20 cellular contexts compared by ENCODE assay signal in genomic region chr3:114860526-114860925, GRCh38.
DNase-seq lines count a peak whose midpoint lies in the region; ATAC-seq and TF ChIP-seq lines count a peak whose summit lies in the region.
"Had no signal": no experiment of that assay in that cellular context is flagged by ENCODE, and none has a peak within 500 bp of the region (broad histone marks: within the 10 kb centered on the region; RNA-seq: fewer than 3 reads in every experiment).

No MANE protein-coding gene starts in this region.

- CTCF ChIA-PET in activated CD8-positive, alpha-beta T cell treated with anti-CD3 and anti-CD28 coated beads, Interleukin-2, amount 10 ng/mL, durations not matched to agents 7 days and 5 days (lab: Charles Lee) = no interaction called here

- H3K9ac ChIP-seq in MM.1S (ENCODE audit: low read length) (no peak overlapping the region), neural progenitor cell (no peak overlapping the region), endodermal cell (ENCODE audit: extremely low read depth, low read length, poor library complexity, severe bottlenecking) (no peak overlapping the region)

- peaks cover 1% of the 10 kb centered on the region for H3K9me3 Mint-ChIP-seq in activated naive CD8-positive, alpha-beta T cell treated with anti-CD3 and anti-CD28 coated beads, Interleukin-2, amount 10 ng/mL, durations not matched to agents 7 days and 5 days
- no peaks in the 10 kb centered on the region for H3K9me3 Mint-ChIP-seq in activated naive CD8-positive, alpha-beta T cell treated with anti-CD3 and anti-CD28 coated beads, Interleukin-2, amount 50 U/mL, for 24 hours
- no peaks in the 10 kb centered on the region for H3K9me3 Mint-ChIP-seq in activated CD8-positive, alpha-beta T cell treated with anti-CD3 and anti-CD28 coated beads, Interleukin-2, amount 10 ng/mL, durations not matched to agents 7 days and 5 days (ENCODE audit: insufficient read depth)
- H3K9me3 Mint-ChIP-seq in neural progenitor cell (no peaks in the 10 kb centered on the region), endodermal cell (no peaks in the 10 kb centered on the region)

- H3K4me1 ChIP-seq in MM.1S (ENCODE audit: low read length) (peaks cover 18% of the 10 kb centered on the region; the same call in 1 of the 2 replicates), neural progenitor cell (peaks cover 18% of the 10 kb centered on the region), endodermal cell (ENCODE audit: control insufficient read depth, insufficient read depth, low read length) (no peaks in the 10 kb centered on the region)

- H3K27me3 ChIP-seq in MM.1S (replicated peaks; ENCODE audit: insufficient read depth, low read length) = no peaks in the 10 kb centered on the region
- no peaks in the 10 kb centered on the region for H3K27me3 ChIP-seq in neural progenitor cell
- no peaks in the 10 kb centered on the region for H3K27me3 ChIP-seq in endodermal cell (ENCODE audit: control insufficient read depth, insufficient read depth, low read length, poor library complexity, severe bottlenecking)

- no peaks in the 10 kb centered on the region for H3K27me3 Mint-ChIP-seq in activated naive CD8-positive, alpha-beta T cell treated with anti-CD3 and anti-CD28 coated beads, Interleukin-2, amount 10 ng/mL, durations not matched to agents 7 days and 5 days
- H3K27me3 Mint-ChIP-seq in activated naive CD8-positive, alpha-beta T cell treated with anti-CD3 and anti-CD28 coated beads, Interleukin-2, amount 50 U/mL, for 24 hours = no peaks in the 10 kb centered on the region
- H3K27me3 Mint-ChIP-seq in activated CD8-positive, alpha-beta T cell treated with anti-CD3 and anti-CD28 coated beads, Interleukin-2, amount 10 ng/mL, durations not matched to agents 7 days and 5 days (ENCODE audit: low read depth) = no peaks in the 10 kb centered on the region
- no peaks in the 10 kb centered on the region for H3K27me3 Mint-ChIP-seq in neural progenitor cell (ENCODE audit: insufficient read depth, low read depth)
- H3K27me3 Mint-ChIP-seq in endodermal cell (ENCODE audit: insufficient read depth) = no peaks in the 10 kb centered on the region
- H3K27me3 Mint-ChIP-seq: B cell had no signal

- H3K9me2 ChIP-seq in MM.1S (replicated peaks; ENCODE audit: insufficient read depth, low read length) = no peaks in the 10 kb centered on the region

- H3K27ac Mint-ChIP-seq in activated naive CD8-positive, alpha-beta T cell treated with anti-CD3 and anti-CD28 coated beads, Interleukin-2, amount 10 ng/mL, durations not matched to agents 7 days and 5 days = no peak overlapping the region
- no peak overlapping the region for H3K27ac Mint-ChIP-seq in activated naive CD8-positive, alpha-beta T cell treated with anti-CD3 and anti-CD28 coated beads, Interleukin-2, amount 50 U/mL, for 24 hours
- H3K27ac Mint-ChIP-seq in activated CD8-positive, alpha-beta T cell treated with anti-CD3 and anti-CD28 coated beads, Interleukin-2, amount 10 ng/mL, durations not matched to agents 7 days and 5 days = no peak overlapping the region
- H3K27ac Mint-ChIP-seq in neural progenitor cell (no peak overlapping the region), endodermal cell (no peak overlapping the region)
- H3K27ac Mint-ChIP-seq: B cell, CD14-positive monocyte had no signal

- WGBS in endodermal cell (ENCODE audit: insufficient coverage in 1 of 2, insufficient read length in 1 of 2), 2 experiments = 100% methylated on average over 2 of the region's 2 CpGs; no CpG with 5 or more reads in 1 of the 2 experiments

- ATAC-seq in activated naive CD8-positive, alpha-beta T cell treated with anti-CD3 and anti-CD28 coated beads, Interleukin-2, amount 10 ng/mL, durations not matched to agents 7 days and 5 days (ENCODE audit: low read depth) = peak; percentile 33
- no peak for ATAC-seq in activated naive CD8-positive, alpha-beta T cell treated with anti-CD3 and anti-CD28 coated beads, Interleukin-2, amount 50 U/mL, for 24 hours
- peak; percentile 49 for ATAC-seq in activated CD8-positive, alpha-beta T cell treated with anti-CD3 and anti-CD28 coated beads, Interleukin-2, amount 10 ng/mL, durations not matched to agents 7 days and 5 days
- ATAC-seq: A549, PC-3 had no signal

- H3K27ac ChIP-seq in MM.1S (ENCODE audit: low read length) (no peak overlapping the region), neural progenitor cell (no peak overlapping the region), endodermal cell (ENCODE audit: low read depth, low read length) (no peak overlapping the region)
- H3K27ac ChIP-seq: A549, HL-60 had no signal

- H3K4me3 ChIP-seq in MM.1S (ENCODE audit: low read length) = no peak overlapping the region
- no peak overlapping the region for H3K4me3 ChIP-seq in neural progenitor cell
- no peak overlapping the region for H3K4me3 ChIP-seq in endodermal cell (ENCODE audit: low read length)
- H3K4me3 ChIP-seq: A549 had no signal

- TF ChIP-seq CTCF in MM.1S (IDR thresholded peaks at IDR 0.05; ENCODE audit: low read length) (peak; percentile 20; the same call in 1 of the 2 replicates), neural progenitor cell (IDR thresholded peaks at IDR 0.05) (no peak), endodermal cell (conservative IDR thresholded peaks at IDR 0.05) (no peak)

- H3K4me2 ChIP-seq in MM.1S (ENCODE audit: low read depth, low read length) (peak overlapping the region; percentile 6), neural progenitor cell (peak overlapping the region; percentile 2)
- H3K4me2 ChIP-seq: A549 had no signal

- no peaks in the 10 kb centered on the region for H4K20me1 ChIP-seq in MM.1S (ENCODE audit: insufficient read depth, low read length)
- H4K20me1 ChIP-seq in neural progenitor cell (ENCODE audit: low read depth) = no peaks in the 10 kb centered on the region

- no peak overlapping the region for H2AFZ ChIP-seq in MM.1S (ENCODE audit: low read length)
- H2AFZ ChIP-seq in neural progenitor cell (replicated peaks) = no peak overlapping the region

- H3K4me3 Mint-ChIP-seq in activated naive CD8-positive, alpha-beta T cell treated with anti-CD3 and anti-CD28 coated beads, Interleukin-2, amount 10 ng/mL, durations not matched to agents 7 days and 5 days = no peak overlapping the region
- H3K4me3 Mint-ChIP-seq in activated naive CD8-positive, alpha-beta T cell treated with anti-CD3 and anti-CD28 coated beads, Interleukin-2, amount 50 U/mL, for 24 hours = no peak overlapping the region
- no peak overlapping the region for H3K4me3 Mint-ChIP-seq in activated CD8-positive, alpha-beta T cell treated with anti-CD3 and anti-CD28 coated beads, Interleukin-2, amount 10 ng/mL, durations not matched to agents 7 days and 5 days
- H3K4me3 Mint-ChIP-seq in neural progenitor cell (no peak overlapping the region), endodermal cell (no peak overlapping the region)
- H3K4me3 Mint-ChIP-seq: B cell, CD14-positive monocyte had no signal

- H3K36me3 ChIP-seq in MM.1S (replicated peaks; ENCODE audit: insufficient read depth, low read length) (no peaks in the 10 kb centered on the region), neural progenitor cell (no peaks in the 10 kb centered on the region), endodermal cell (ENCODE audit: control insufficient read depth, insufficient read depth, low read length) (no peaks in the 10 kb centered on the region)

- H3K36me3 Mint-ChIP-seq in activated naive CD8-positive, alpha-beta T cell treated with anti-CD3 and anti-CD28 coated beads, Interleukin-2, amount 10 ng/mL, durations not matched to agents 7 days and 5 days = peaks cover 2% of the 10 kb centered on the region
- H3K36me3 Mint-ChIP-seq in activated naive CD8-positive, alpha-beta T cell treated with anti-CD3 and anti-CD28 coated beads, Interleukin-2, amount 50 U/mL, for 24 hours (ENCODE audit: low read depth) = no peaks in the 10 kb centered on the region
- H3K36me3 Mint-ChIP-seq in activated CD8-positive, alpha-beta T cell treated with anti-CD3 and anti-CD28 coated beads, Interleukin-2, amount 10 ng/mL, durations not matched to agents 7 days and 5 days (ENCODE audit: low read depth) = no peaks in the 10 kb centered on the region
- H3K36me3 Mint-ChIP-seq in neural progenitor cell (no peaks in the 10 kb centered on the region), endodermal cell (ENCODE audit: low read depth) (no peaks in the 10 kb centered on the region)
- H3K36me3 Mint-ChIP-seq: CD14-positive monocyte had no signal

- peaks cover 24% of the 10 kb centered on the region for H3K4me1 Mint-ChIP-seq in activated naive CD8-positive, alpha-beta T cell treated with anti-CD3 and anti-CD28 coated beads, Interleukin-2, amount 10 ng/mL, durations not matched to agents 7 days and 5 days
- peaks cover 46% of the 10 kb centered on the region for H3K4me1 Mint-ChIP-seq in activated naive CD8-positive, alpha-beta T cell treated with anti-CD3 and anti-CD28 coated beads, Interleukin-2, amount 50 U/mL, for 24 hours
- peaks cover 29% of the 10 kb centered on the region for H3K4me1 Mint-ChIP-seq in activated CD8-positive, alpha-beta T cell treated with anti-CD3 and anti-CD28 coated beads, Interleukin-2, amount 10 ng/mL, durations not matched to agents 7 days and 5 days (ENCODE audit: low read depth)
- peaks cover 12% of the 10 kb centered on the region for H3K4me1 Mint-ChIP-seq in neural progenitor cell
- H3K4me1 Mint-ChIP-seq in endodermal cell = no peaks in the 10 kb centered on the region

- no peaks in the 10 kb centered on the region for H3K9me3 ChIP-seq in MM.1S (replicated peaks; ENCODE audit: insufficient read depth, low read length)
- no peaks in the 10 kb centered on the region for H3K9me3 ChIP-seq in neural progenitor cell (ENCODE audit: low read depth)
- H3K9me3 ChIP-seq in endodermal cell (ENCODE audit: control insufficient read depth, low read length) = no peaks in the 10 kb centered on the region
- H3K9me3 ChIP-seq: A549 had no signal

- peaks cover 9% of the 10 kb centered on the region for H3F3A ChIP-seq in MM.1S (ENCODE audit: insufficient read depth, low read length)
- no peaks in the 10 kb centered on the region for H3F3A ChIP-seq in neural progenitor cell (ENCODE audit: low read depth)

- POLR2A ChIA-PET in activated naive CD8-positive, alpha-beta T cell treated with anti-CD3 and anti-CD28 coated beads, Interleukin-2, amount 10 ng/mL, durations not matched to agents 7 days and 5 days (lab: Charles Lee) = no interaction called here
- POLR2A ChIA-PET in activated CD8-positive, alpha-beta T cell treated with anti-CD3 and anti-CD28 coated beads, Interleukin-2, amount 10 ng/mL, durations not matched to agents 7 days and 5 days (lab: Charles Lee) = no interaction called here

- DNase-seq in activated naive CD8-positive, alpha-beta T cell treated with anti-CD3 and anti-CD28 coated beads, Interleukin-2, amount 10 ng/mL, durations not matched to agents 7 days and 5 days = no peak
- no peak for DNase-seq in activated naive CD8-positive, alpha-beta T cell treated with anti-CD3 and anti-CD28 coated beads, Interleukin-2, amount 50 U/mL, for 24 hours
- DNase-seq in MM.1S (peak; percentile 64), neural progenitor cell (ENCODE audit: low spot score) (no peak), NCI-H2081 treated with DMSO at 0.1 percent for 48 hours (lab: John Stamatoyannopoulos, UW) (no peak), endodermal cell (no peak), nucleus accumbens (lab: John Stamatoyannopoulos, UW) (no peak)
- no peak for DNase-seq in activated CD8-positive, alpha-beta T cell treated with anti-CD3 and anti-CD28 coated beads, Interleukin-2, amount 10 ng/mL, durations not matched to agents 7 days and 5 days
- DNase-seq: GOT3, HCEC 1CT, NCI-H1417 treated with DMSO at 0.1 percent for 48 hours, NCI-H2029, NCI-H226, NCI-H510A treated with DMSO at 0.1 percent for 48 hours, PC-3, Right ventricle myocardium superior had no signal

- H3K79me2 ChIP-seq in MM.1S (ENCODE audit: low read length) = no peaks in the 10 kb centered on the region
- H3K79me2 ChIP-seq in neural progenitor cell (ENCODE audit: low read depth) = no peaks in the 10 kb centered on the region
